Comparison of ENCODE assay signal across 24 cellular contexts in genomic region chr7:114100810-114101209, GRCh38.
"Had no signal": no experiment of that assay in that cellular context is flagged by ENCODE, and none has a peak within 500 bp of the region (broad histone marks: within the 10 kb centered on the region; RNA-seq: fewer than 3 reads in every experiment).

No MANE protein-coding gene starts in this region.

- H3K27ac Mint-ChIP-seq: activated B cell treated with CpG ODN at 0.5 μM for 24 hours; activated CD4-positive, alpha-beta T cell treated with anti-CD3 and anti-CD28 coated beads for 36 hours; activated naive CD4-positive, alpha-beta T cell treated with anti-CD3 and anti-CD28 coated beads for 36 hours; activated naive CD8-positive, alpha-beta T cell treated with anti-CD3 and anti-CD28 coated beads, Interleukin-2, amount 10 ng/mL, durations not matched to agents 7 days and 5 days; effector memory CD8-positive, alpha-beta T cell; memory B cell; nephron; stimulated activated naive B cell treated with anti-CD40 and anti-IgM and Interleukin-4, amounts not matched to agents 10 μg/mL and 1 μg/mL and 100 μg/mL, for 72 hours; T-helper 2 cell treated with Interferon-gamma antibody and Interleukin-4, amounts not matched to agents 5 μg/mL and 100 μg/mL, for 36 hours had no signal

- H3K9ac ChIP-seq: parathyroid adenoma had no signal

- H3K27ac ChIP-seq: breast epithelium, colonic mucosa, dorsolateral prefrontal cortex, esophagus muscularis mucosa, parathyroid adenoma, uterus had no signal

- H2AFZ ChIP-seq: parathyroid adenoma had no signal

- H3K9me3 Mint-ChIP-seq: activated naive CD4-positive, alpha-beta T cell treated with anti-CD3 and anti-CD28 coated beads for 36 hours; activated naive CD8-positive, alpha-beta T cell treated with anti-CD3 and anti-CD28 coated beads, Interleukin-2, amount 10 ng/mL, durations not matched to agents 7 days and 5 days; effector memory CD8-positive, alpha-beta T cell; T-helper 2 cell treated with Interferon-gamma antibody and Interleukin-4, amounts not matched to agents 5 μg/mL and 100 μg/mL, for 36 hours had no signal

- DNase-seq: activated B cell treated with CpG ODN at 0.5 μM for 24 hours; activated CD4-positive, alpha-beta T cell treated with anti-CD3 and anti-CD28 coated beads for 36 hours; activated CD4-positive, alpha-beta T cell treated with anti-CD3 and anti-CD28 coated beads, Interleukin-2, amount 50 U/mL, for 4 hours; activated CD8-positive, alpha-beta memory T cell treated with anti-CD3 and anti-CD28 coated beads, Interleukin-2, amount 50 U/mL, for 48 hours; activated naive CD4-positive, alpha-beta T cell treated with anti-CD3 and anti-CD28 coated beads for 36 hours; activated naive CD8-positive, alpha-beta T cell treated with anti-CD3 and anti-CD28 coated beads, Interleukin-2, amount 10 ng/mL, durations not matched to agents 7 days and 5 days; activated T-cell treated with anti-CD3 and anti-CD28 coated beads, Interleukin-2, amount 50 U/mL, for 48 hours; amniotic stem cell; colonic mucosa; dorsolateral prefrontal cortex; effector memory CD8-positive, alpha-beta T cell; hypothalamus; stimulated activated CD4-positive, alpha-beta T cell treated with anti-CD3 and anti-CD28 coated beads, Interleukin-2, amount 100 ng/mL, for 48 hours; stimulated activated CD8-positive, alpha-beta memory T cell treated with anti-CD3 and anti-CD28 coated beads, Interleukin-4, amount 100 ng/mL, for 48 hours; stimulated activated naive B cell treated with anti-CD40 and anti-IgM and Interleukin-4, amounts not matched to agents 10 μg/mL and 1 μg/mL and 100 μg/mL, for 72 hours; trophoblast cell; uterus had no signal

- H3K4me1 ChIP-seq: breast epithelium, colonic mucosa, parathyroid adenoma, uterus had no signal

- H3K36me3 Mint-ChIP-seq: activated naive CD8-positive, alpha-beta T cell treated with anti-CD3 and anti-CD28 coated beads, Interleukin-2, amount 10 ng/mL, durations not matched to agents 7 days and 5 days; memory B cell; stimulated activated naive B cell treated with anti-CD40 and anti-IgM and Interleukin-4, amounts not matched to agents 10 μg/mL and 1 μg/mL and 100 μg/mL, for 72 hours had no signal

- H3K9me3 ChIP-seq: breast epithelium, colonic mucosa, esophagus muscularis mucosa, uterus had no signal

- H3K4me3 ChIP-seq: breast epithelium, colonic mucosa, dorsolateral prefrontal cortex, esophagus muscularis mucosa, uterus had no signal

- H3K79me2 ChIP-seq: parathyroid adenoma had no signal

- H3K4me3 Mint-ChIP-seq: activated B cell treated with CpG ODN at 0.5 μM for 24 hours; activated CD4-positive, alpha-beta T cell treated with anti-CD3 and anti-CD28 coated beads for 36 hours; activated naive CD4-positive, alpha-beta T cell treated with anti-CD3 and anti-CD28 coated beads for 36 hours; activated naive CD8-positive, alpha-beta T cell treated with anti-CD3 and anti-CD28 coated beads, Interleukin-2, amount 10 ng/mL, durations not matched to agents 7 days and 5 days; effector memory CD8-positive, alpha-beta T cell; memory B cell; nephron; stimulated activated naive B cell treated with anti-CD40 and anti-IgM and Interleukin-4, amounts not matched to agents 10 μg/mL and 1 μg/mL and 100 μg/mL, for 72 hours; T-helper 2 cell treated with Interferon-gamma antibody and Interleukin-4, amounts not matched to agents 5 μg/mL and 100 μg/mL, for 36 hours had no signal

- ATAC-seq: activated CD4-positive, alpha-beta T cell treated with anti-CD3 and anti-CD28 coated beads for 36 hours; effector memory CD8-positive, alpha-beta T cell; sciatic nerve; stimulated activated naive B cell treated with anti-CD40 and anti-IgM and Interleukin-4, amounts not matched to agents 10 μg/mL and 1 μg/mL and 100 μg/mL, for 72 hours had no signal

- H3K4me1 Mint-ChIP-seq: activated B cell treated with CpG ODN at 0.5 μM for 24 hours; activated CD4-positive, alpha-beta T cell treated with anti-CD3 and anti-CD28 coated beads for 36 hours; activated naive CD8-positive, alpha-beta T cell treated with anti-CD3 and anti-CD28 coated beads, Interleukin-2, amount 10 ng/mL, durations not matched to agents 7 days and 5 days; memory B cell; nephron; stimulated activated naive B cell treated with anti-CD40 and anti-IgM and Interleukin-4, amounts not matched to agents 10 μg/mL and 1 μg/mL and 100 μg/mL, for 72 hours had no signal

- H3K27me3 ChIP-seq: breast epithelium, colonic mucosa, esophagus muscularis mucosa, uterus had no signal

- H3K36me3 ChIP-seq: breast epithelium, colonic mucosa, esophagus muscularis mucosa, uterus had no signal

- H3K27me3 Mint-ChIP-seq: activated naive CD8-positive, alpha-beta T cell treated with anti-CD3 and anti-CD28 coated beads, Interleukin-2, amount 10 ng/mL, durations not matched to agents 7 days and 5 days had no signal
